Comparison of ENCODE assay signal across 10 cellular contexts in the genomic region with DNA sequence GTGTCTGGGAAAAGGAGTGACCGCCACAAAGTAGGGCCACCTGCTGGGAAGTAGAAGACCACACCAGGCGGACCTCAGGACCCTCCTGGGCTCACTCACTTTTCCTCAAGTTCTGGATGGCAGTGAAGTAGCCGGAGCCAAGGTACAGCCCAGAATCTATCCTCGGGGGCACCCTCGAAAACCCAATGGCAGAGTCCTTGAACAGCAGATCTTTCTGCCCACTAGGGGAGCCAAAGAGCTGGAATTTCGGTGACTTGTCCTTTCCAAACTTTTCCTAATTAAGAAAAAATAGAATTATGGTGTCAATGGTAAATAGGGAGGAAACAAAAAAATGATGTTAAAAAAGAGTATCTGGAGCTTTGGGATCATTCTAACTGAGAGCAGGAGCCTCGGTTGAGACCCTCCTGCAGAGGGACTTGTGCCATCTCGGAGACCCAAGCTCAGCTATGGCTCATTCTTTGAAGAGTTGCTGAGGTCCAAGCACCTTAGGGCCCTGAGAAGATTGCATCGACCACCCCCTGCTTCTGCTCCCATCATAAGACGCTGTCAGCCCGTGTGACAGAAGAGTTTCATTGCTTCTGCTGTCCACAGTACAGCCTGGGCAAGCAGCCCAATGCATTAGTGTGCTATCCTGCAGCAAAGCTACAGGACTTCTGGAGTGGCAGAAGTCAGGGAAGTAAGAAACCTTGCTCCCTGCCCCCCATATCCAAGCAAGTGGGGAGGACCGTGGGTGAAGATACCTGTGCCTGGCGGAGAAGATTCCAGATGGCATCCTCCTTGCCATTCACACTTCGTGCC. TPM values are rescaled to one million over a fixed set of nuclear protein-coding genes. Genes with fewer than 3 reads are reported as not detected.
A peak's percentile ranks its signal among the peaks of the same experiment; 100 is the strongest.
DNase-seq lines count a peak whose midpoint lies in the region; ATAC-seq and TF ChIP-seq lines count a peak whose summit lies in the region.
"Had no signal": no experiment of that assay in that cellular context is flagged by ENCODE, and none has a peak within 500 bp of the region (broad histone marks: within the 10 kb centered on the region; RNA-seq: fewer than 3 reads in every experiment).

No MANE protein-coding gene starts in this region.

- POLR2A ChIA-PET in AG04449 (lab: Yijun Ruan, JAX) = no interaction called here

- no peaks in the 10 kb centered on the region for H3F3A ChIP-seq in SU-DHL-6 (ENCODE audit: insufficient read depth)

- H3K9me2 ChIP-seq in SU-DHL-6 (replicated peaks; ENCODE audit: insufficient read depth, low read length) (no peaks in the 10 kb centered on the region), hepatocyte (replicated peaks; ENCODE audit: insufficient read depth) (no peaks in the 10 kb centered on the region)

- no peaks in the 10 kb centered on the region for H4K20me1 ChIP-seq in SU-DHL-6 (ENCODE audit: low read depth, low read length)
- H4K20me1 ChIP-seq in hepatocyte (ENCODE audit: insufficient read depth, poor library complexity, severe bottlenecking) = no peaks in the 10 kb centered on the region

- DNase-seq in AG04449 (ENCODE audit: low read depth, low spot score) (no peak), hepatocyte (ENCODE audit: low spot score) (no peak), activated gamma-delta T cell treated with Interleukin-2 at 50 U/mL for 16 hours (no peak), NCI-H1105 (lab: John Stamatoyannopoulos, UW) (no peak)
- DNase-seq: SHP77 treated with DMSO at 0.1 percent for 48 hours had no signal

- TF ChIP-seq CTCF in AG04449 (IDR thresholded peaks at IDR 0.05; ENCODE audit: insufficient read depth, low read length, missing control alignments) (peak; percentile 47), GM12874 (IDR thresholded peaks at IDR 0.05; ENCODE audit: insufficient read depth, low read depth, low read length) (peak; percentile 61), SU-DHL-6 (IDR thresholded peaks at IDR 0.05; ENCODE audit: insufficient read depth, low read length, poor library complexity, severe bottlenecking) (peak; percentile 77), hepatocyte (IDR thresholded peaks at IDR 0.05; ENCODE audit: poor library complexity) (peak; percentile 43)

- H3K79me2 ChIP-seq in SU-DHL-6 (ENCODE audit: insufficient read depth, low read length) (no peaks in the 10 kb centered on the region), hepatocyte (no peaks in the 10 kb centered on the region)

- H2AFZ ChIP-seq in SU-DHL-6 (ENCODE audit: low read depth, low read length, severe bottlenecking) (no peak overlapping the region), hepatocyte (no peak overlapping the region)

- H3K27me3 ChIP-seq in SU-DHL-6 (ENCODE audit: low read length) = no peaks in the 10 kb centered on the region
- H3K27me3 ChIP-seq in hepatocyte = no peaks in the 10 kb centered on the region

- WGBS in hepatocyte (ENCODE audit: low lambda C conversion rate, missing lambda C conversion rate) = 85% methylated on average over 14 of the region's 14 CpGs

- CTCF ChIA-PET in AG04449 (lab: Yijun Ruan, JAX) = interaction anchor here (0.7 to 2.8 kb wide), 12 partner anchors 8 to 252 kb away, joined by 3 to 19 read pairs (median 4); no protein-coding TSS in a partner anchor

- H3K4me3 ChIP-seq in AG04449 (ENCODE audit: low read depth, low read length) (no peak overlapping the region), SU-DHL-6 (ENCODE audit: insufficient read depth, low read length, poor library complexity, severe bottlenecking) (no peak overlapping the region), hepatocyte (no peak overlapping the region)

- H3K4me2 ChIP-seq in SU-DHL-6 (ENCODE audit: low read depth, low read length, poor library complexity, severe bottlenecking) = no peak overlapping the region
- H3K4me2 ChIP-seq in hepatocyte = no peak overlapping the region

- no peaks in the 10 kb centered on the region for H3K4me1 ChIP-seq in hepatocyte (ENCODE audit: insufficient read depth)

- ATAC-seq in HG03280 (IDR thresholded peaks at IDR 0.05; ENCODE audit: unreplicated experiment) = no peak
- no peak for ATAC-seq in HG02678 (IDR thresholded peaks at IDR 0.05; ENCODE audit: unreplicated experiment)

- H3K36me3 ChIP-seq in SU-DHL-6 (ENCODE audit: low read length) (no peaks in the 10 kb centered on the region), hepatocyte (replicated peaks; ENCODE audit: insufficient read depth, low read depth) (no peaks in the 10 kb centered on the region)

- H3K27ac ChIP-seq in SU-DHL-6 (ENCODE audit: low read depth, low read length) (no peak overlapping the region), hepatocyte (no peak overlapping the region)

- H3K9me3 ChIP-seq in SU-DHL-6 (ENCODE audit: insufficient read depth, low read length) = no peaks in the 10 kb centered on the region
- H3K9me3 ChIP-seq in hepatocyte (ENCODE audit: low read depth) = no peaks in the 10 kb centered on the region

- H3K9ac ChIP-seq in SU-DHL-6 (ENCODE audit: low read length) = no peak overlapping the region

RNA-seq across cellular contexts. Expression of a gene that starts 14.8 kb away (rescaled TPM):
- 0.40 and 1.8 TPM in 2 replicates for total RNA-seq in hepatocyte
- polyA plus RNA-seq in hepatocyte = 0.27 TPM in 1 of 2 replicates, not detected in the other

RNA-seq across cellular contexts. Expression of a gene that starts 42.9 kb away (rescaled TPM):
- total RNA-seq in hepatocyte = 1.5 and 3.1 TPM in 2 replicates
- 1.6 and 4.0 TPM in 2 replicates for polyA plus RNA-seq in hepatocyte

RNA-seq across cellular contexts. Expression of a gene that starts 47.8 kb away (rescaled TPM):
- 0.64 and 2.0 TPM in 2 replicates for total RNA-seq in hepatocyte
- polyA plus RNA-seq in hepatocyte = 0.57 and 1.8 TPM in 2 replicates
- polyA plus RNA-seq: adipose tissue had no signal
